Comparison of ENCODE assay signal across 15 cellular contexts in genomic region chr1:7313081-7313546, GRCh38.
DNase-seq lines count a peak whose midpoint lies in the region; ATAC-seq and TF ChIP-seq lines count a peak whose summit lies in the region.
"Had no signal": no experiment of that assay in that cellular context is flagged by ENCODE, and none has a peak within 500 bp of the region (broad histone marks: within the 10 kb centered on the region; RNA-seq: fewer than 3 reads in every experiment).

No MANE protein-coding gene starts in this region.

- no peaks in the 10 kb centered on the region for H3K4me1 ChIP-seq in esophagus muscularis mucosa
- H3K4me1 ChIP-seq: heart left ventricle, left lung, spleen had no signal

- intact Hi-C loops in esophagus muscularis mucosa (cut with DNase I) = no loop called here

- H3K9me3 ChIP-seq in esophagus muscularis mucosa = peaks cover 0 to 1% (median 0%) of the 10 kb centered on the region in 4 donors

- DNase-seq in HT1080 (ENCODE audit: low read depth) (peak; percentile 46), RPMI7951 (ENCODE audit: low read depth) (peak; percentile 84), esophagus muscularis mucosa (ENCODE audit: extremely low spot score) (peak; percentile 39), renal cortical epithelial cell (ENCODE audit: low read depth) (peak; percentile 14), NCI-H524 treated with DMSO at 0.1 percent for 48 hours (lab: John Stamatoyannopoulos, UW) (no peak)
- DNase-seq in activated CD8-positive, alpha-beta memory T cell treated with anti-CD3 and anti-CD28 coated beads, Interleukin-2, amount 50 U/mL, for 48 hours = no peak
- DNase-seq: activated gamma-delta T cell, COR-L47, heart left ventricle, left lung, PC-9, spleen had no signal

- H3K27ac ChIP-seq in esophagus muscularis mucosa (replicated peaks in 1 of 4) = no peak overlapping the region
- H3K27ac ChIP-seq: heart left ventricle, left lung, PC-9, spleen had no signal

- no peaks in the 10 kb centered on the region for H3K36me3 ChIP-seq in esophagus muscularis mucosa
- H3K36me3 ChIP-seq: heart left ventricle, left lung, spleen had no signal

- no peaks in the 10 kb centered on the region for H3K27me3 ChIP-seq in esophagus muscularis mucosa
- H3K27me3 ChIP-seq: heart left ventricle, left lung had no signal

- no peak for TF ChIP-seq EP300 in esophagus muscularis mucosa (IDR thresholded peaks at IDR 0.05)

- WGBS in esophagus muscularis mucosa = 75% methylated on average over 8 of the region's 8 CpGs

- no peak overlapping the region for H3K4me3 ChIP-seq in esophagus muscularis mucosa
- H3K4me3 ChIP-seq: heart left ventricle, K562, left lung, PC-9, spleen had no signal

- no peak for TF ChIP-seq POLR2A in esophagus muscularis mucosa (IDR thresholded peaks at IDR 0.05; ENCODE audit: low read depth)

- TF ChIP-seq CTCF in esophagus muscularis mucosa (IDR thresholded peaks at IDR 0.05) = no peak

- ATAC-seq in HG03565 (IDR thresholded peaks at IDR 0.05; ENCODE audit: unreplicated experiment) (no peak), HG03354 (IDR thresholded peaks at IDR 0.05; ENCODE audit: poor library complexity, severe bottlenecking, unreplicated experiment) (no peak)
- ATAC-seq: heart left ventricle, K562, left lung had no signal

Comparison
In these comparisons a context has a peak if more than half of its experiments do, and no peak if none do; other contexts are left out.
1. DNase-seq: peak in HT1080 (single experiment), RPMI7951 (single experiment), esophagus muscularis mucosa (single experiment) and renal cortical epithelial cell (single experiment); none in activated CD8-positive, alpha-beta memory T cell treated with anti-CD3 and anti-CD28 coated beads, Interleukin-2, amount 50 U/mL, for 48 hours (single experiment) and NCI-H524 treated with DMSO at 0.1 percent for 48 hours (single experiment).